Comparison of ENCODE assay signal across 19 cellular contexts in genomic region chr6:125101656-125102055, GRCh38. TPM values are rescaled to one million over a fixed set of nuclear protein-coding genes. Genes with fewer than 3 reads are reported as not detected.
DNase-seq lines count a peak whose midpoint lies in the region; ATAC-seq and TF ChIP-seq lines count a peak whose summit lies in the region.
"Had no signal": no experiment of that assay in that cellular context is flagged by ENCODE, and none has a peak within 500 bp of the region (broad histone marks: within the 10 kb centered on the region; RNA-seq: fewer than 3 reads in every experiment).

No MANE protein-coding gene starts in this region.

- peak overlapping the region; percentile 70 for H3K27ac ChIP-seq in mammary epithelial cell (ENCODE audit: insufficient read depth, low read depth, low read length)
- H3K27ac ChIP-seq in mesenchymal stem cell (ENCODE audit: low read length, poor library complexity, severe bottlenecking) = peak overlapping the region; percentile 83
- peak overlapping the region; percentile 85 to 89 for H3K27ac ChIP-seq in thoracic aorta

- H2BK5ac ChIP-seq in mesenchymal stem cell (ENCODE audit: low read depth, low read length, poor library complexity, severe bottlenecking) = no peak overlapping the region

- CTCF ChIA-PET in mammary epithelial cell (lab: Charles Lee; ENCODE audit: low non-redundant PET) = no interaction called here

- no peaks in the 10 kb centered on the region for H3K79me2 ChIP-seq in mammary epithelial cell (ENCODE audit: insufficient read depth, low read length)

- no peak overlapping the region for H3K4me3 Mint-ChIP-seq in natural killer cell treated with Interleukin-12 subunit alpha and Interleukin-12 subunit beta and Interleukin-15 and Interleukin-18, amount 100 ng/mL, for 72 hours
- H3K4me3 Mint-ChIP-seq: activated CD8-positive, alpha-beta T cell treated with anti-CD3 and anti-CD28 coated beads for 36 hours; activated T-cell treated with anti-CD3 and anti-CD28 coated beads, Interleukin-2, amount 50 U/mL, for 72 hours; memory B cell had no signal

- no peak overlapping the region for H2BK15ac ChIP-seq in mesenchymal stem cell (ENCODE audit: low read depth, poor library complexity, severe bottlenecking)

- TF ChIP-seq CTCF in mammary epithelial cell (conservative IDR thresholded peaks at IDR 0.05 in 1 of 2, IDR thresholded peaks at IDR 0.05 in 1 of 2; ENCODE audit: extremely low read depth in 1 of 2, insufficient read depth in 1 of 2, low read depth in 1 of 2, low read length in 2 of 2) (no peak), thoracic aorta (IDR thresholded peaks at IDR 0.05) (no peak)

- H3K23ac ChIP-seq in mesenchymal stem cell (ENCODE audit: low read length in 2 of 2) = no peak overlapping the region

- 81% methylated on average over 2 of the region's 2 CpGs for WGBS in mammary epithelial cell (ENCODE audit: low coverage, missing lambda C conversion rate)
- 80% methylated on average over 2 of the region's 2 CpGs for WGBS in mesenchymal stem cell

- H2BK120ac ChIP-seq in mesenchymal stem cell (ENCODE audit: low read depth, low read length) = peak overlapping the region; percentile 57

- peak overlapping the region; percentile 24 to 79 for H2BK12ac ChIP-seq in mesenchymal stem cell (ENCODE audit: low read length in 2 of 2)

- H2AFZ ChIP-seq in mammary epithelial cell (ENCODE audit: low read depth, low read length) (peak overlapping the region; percentile 66), mesenchymal stem cell (ENCODE audit: low read depth, low read length) (no peak overlapping the region)

- no peak overlapping the region for H4K8ac ChIP-seq in mesenchymal stem cell (ENCODE audit: low read length)

- no peak overlapping the region for H3K4me2 ChIP-seq in mammary epithelial cell (ENCODE audit: insufficient read depth, low read depth, low read length)
- H3K4me2 ChIP-seq in mesenchymal stem cell (ENCODE audit: low read length, poor library complexity, severe bottlenecking) = no peak overlapping the region

- no peaks in the 10 kb centered on the region for H3K79me1 ChIP-seq in mesenchymal stem cell (replicated peaks; ENCODE audit: low read length, poor library complexity, severe bottlenecking)

- H4K20me1 ChIP-seq in mammary epithelial cell (ENCODE audit: insufficient read depth, low read length) = no peaks in the 10 kb centered on the region

- no TSS peak for BruUV-seq in mammary epithelial cell (replicated peaks; lab: Mats Ljungman, UMichigan)

- intact Hi-C loops in mammary epithelial cell (cut with micrococcal nuclease) = loop anchor here (10.0 kb wide), 1 partner anchor 877 kb away; no protein-coding TSS in a partner anchor

- H3K27me3 ChIP-seq in mammary epithelial cell (ENCODE audit: insufficient read depth, low read length) (no peaks in the 10 kb centered on the region), mesenchymal stem cell (ENCODE audit: control insufficient read depth in 1 of 2, insufficient read depth in 1 of 2, low read length in 2 of 2) (no peaks in the 10 kb centered on the region), thoracic aorta (replicated peaks; ENCODE audit: insufficient read depth) (no peaks in the 10 kb centered on the region)

- ATAC-seq in thoracic aorta (ENCODE audit: insufficient number of reproducible peaks, low FRiP score, low read depth) = no peak
- ATAC-seq in natural killer cell treated with Interleukin-12 subunit alpha and Interleukin-12 subunit beta and Interleukin-15 and Interleukin-18, amount 100 ng/mL, for 72 hours = no peak
- ATAC-seq: activated CD8-positive, alpha-beta T cell treated with anti-CD3 and anti-CD28 coated beads for 36 hours; activated T-cell treated with anti-CD3 and anti-CD28 coated beads, Interleukin-2, amount 50 U/mL, for 72 hours had no signal

- H3K4me3 ChIP-seq in mammary epithelial cell (replicated peaks in 1 of 3; ENCODE audit: insufficient read depth in 1 of 3, low read depth in 2 of 3, low read length in 3 of 3) (no peak overlapping the region), mesenchymal stem cell (ENCODE audit: insufficient read depth in 1 of 2, low read depth in 1 of 2, low read length in 2 of 2) (no peak overlapping the region), thoracic aorta (no peak overlapping the region)
- H3K4me3 ChIP-seq: HAP-1 had no signal

- H2AK5ac ChIP-seq in mesenchymal stem cell (ENCODE audit: low read length, severe bottlenecking) = peak overlapping the region; percentile 57

- H3K14ac ChIP-seq in mesenchymal stem cell (ENCODE audit: low read length in 2 of 2) = no peak overlapping the region

- no peaks in the 10 kb centered on the region for H3K4me1 Mint-ChIP-seq in natural killer cell treated with Interleukin-12 subunit alpha and Interleukin-12 subunit beta and Interleukin-15 and Interleukin-18, amount 100 ng/mL, for 72 hours (ENCODE audit: low read depth in 2 of 2)
- H3K4me1 Mint-ChIP-seq: memory B cell had no signal

- H3K36me3 Mint-ChIP-seq in natural killer cell treated with Interleukin-12 subunit alpha and Interleukin-12 subunit beta and Interleukin-15 and Interleukin-18, amount 100 ng/mL, for 72 hours = no peaks in the 10 kb centered on the region
- H3K36me3 Mint-ChIP-seq: memory B cell had no signal

- H3K27me3 Mint-ChIP-seq in natural killer cell treated with Interleukin-12 subunit alpha and Interleukin-12 subunit beta and Interleukin-15 and Interleukin-18, amount 100 ng/mL, for 72 hours = peaks cover 4 to 18% of the 10 kb centered on the region in 2 donors

- H3K36me3 ChIP-seq in mammary epithelial cell (ENCODE audit: insufficient read depth, low read length) (no peaks in the 10 kb centered on the region), mesenchymal stem cell (ENCODE audit: control insufficient read depth in 1 of 2, insufficient read depth in 2 of 2, low read depth in 1 of 2, low read length in 2 of 2) (no peaks in the 10 kb centered on the region), thoracic aorta (no peaks in the 10 kb centered on the region)
- H3K36me3 ChIP-seq: HAP-1 had no signal

- peak overlapping the region in 1 of 2 experiments; percentile 82 for H3K18ac ChIP-seq in mesenchymal stem cell (ENCODE audit: low read depth in 1 of 2, low read length in 2 of 2)

- dilution Hi-C loops in mammary epithelial cell (cut with HindIII; ENCODE audit: low sequenced_read_pairs) = loop anchor here (25.0 kb wide), 1 partner anchor 139 kb away; the partner anchor contains the start of gene RNF217

- H3K27ac Mint-ChIP-seq in natural killer cell treated with Interleukin-12 subunit alpha and Interleukin-12 subunit beta and Interleukin-15 and Interleukin-18, amount 100 ng/mL, for 72 hours = no peak overlapping the region
- H3K27ac Mint-ChIP-seq: activated CD8-positive, alpha-beta T cell treated with anti-CD3 and anti-CD28 coated beads for 36 hours; activated T-cell treated with anti-CD3 and anti-CD28 coated beads, Interleukin-2, amount 50 U/mL, for 72 hours; memory B cell had no signal

- H3K9ac ChIP-seq in mammary epithelial cell (ENCODE audit: insufficient read depth, low read length) = no peak overlapping the region
- H3K9ac ChIP-seq in mesenchymal stem cell (ENCODE audit: low read length) = no peak overlapping the region

- H3K4me1 ChIP-seq in mammary epithelial cell (ENCODE audit: insufficient read depth, low read length) (peaks cover 52% of the 10 kb centered on the region), mesenchymal stem cell (ENCODE audit: control insufficient read depth, insufficient read depth, low read depth, low read length) (peaks cover 3% of the 10 kb centered on the region), thoracic aorta (ENCODE audit: control insufficient read depth in 1 of 2, low read depth in 2 of 2) (peaks cover 23 to 61% of the 10 kb centered on the region in 2 donors)

- DNase-seq in M059J (ENCODE audit: low read depth) (peak; percentile 50), mammary epithelial cell (no peak), mesenchymal stem cell (peak; percentile 19), thoracic aorta (ENCODE audit: low spot score) (no peak), SKM-1 (lab: John Stamatoyannopoulos, UW; ENCODE audit: unreplicated experiment) (no peak), DMS 273 (lab: John Stamatoyannopoulos, UW; ENCODE audit: unreplicated experiment) (no peak), SW480 (ENCODE audit: low spot score) (no peak)
- no peak for DNase-seq in natural killer cell treated with Interleukin-12 subunit alpha and Interleukin-12 subunit beta and Interleukin-15 and Interleukin-18, amount 100 ng/mL, for 72 hours (ENCODE audit: low spot score)
- DNase-seq: activated CD8-positive, alpha-beta T cell treated with anti-CD3 and anti-CD28 coated beads for 36 hours; activated T-cell treated with anti-CD3 and anti-CD28 coated beads, Interleukin-2, amount 50 U/mL, for 72 hours; cerebellar nuclear complex; head of caudate nucleus; MV-4-11; NCI-H2029; NCI-H526 treated with DMSO at 0.1 percent for 48 hours; stimulated activated CD4-positive, alpha-beta T cell treated with anti-CD3 and anti-CD28 coated beads, Interleukin-4, amount 100 ng/mL, for 24 hours; stimulated activated CD8-positive, alpha-beta memory T cell treated with anti-CD3 and anti-CD28 coated beads, Interleukin-4, amount 100 ng/mL, for 48 hours had no signal

- in situ Hi-C loops in mammary epithelial cell (cut with MboI; ENCODE audit: low sequenced_read_pairs in 2 of 2) = no loop called here

- peak overlapping the region in 1 of 2 experiments; percentile 40 for H3K4ac ChIP-seq in mesenchymal stem cell (ENCODE audit: low read depth in 1 of 2, low read length in 2 of 2)

- H4K91ac ChIP-seq in mesenchymal stem cell (ENCODE audit: low read length) = no peak overlapping the region

- no peaks in the 10 kb centered on the region for H3K9me3 Mint-ChIP-seq in natural killer cell treated with Interleukin-12 subunit alpha and Interleukin-12 subunit beta and Interleukin-15 and Interleukin-18, amount 100 ng/mL, for 72 hours
- H3K9me3 Mint-ChIP-seq: activated CD8-positive, alpha-beta T cell treated with anti-CD3 and anti-CD28 coated beads for 36 hours; activated T-cell treated with anti-CD3 and anti-CD28 coated beads, Interleukin-2, amount 50 U/mL, for 72 hours; memory B cell had no signal

- H3K9me3 ChIP-seq in mammary epithelial cell (replicated peaks; ENCODE audit: insufficient read depth, low read length) (no peaks in the 10 kb centered on the region), mesenchymal stem cell (ENCODE audit: control insufficient read depth, low read length) (no peaks in the 10 kb centered on the region), thoracic aorta (no peaks in the 10 kb centered on the region)
- H3K9me3 ChIP-seq: HAP-1 had no signal

RNA-seq across cellular contexts. Expression of gene TPD52L1, which starts 51.9 kb away (rescaled TPM):
- total RNA-seq in M059J (2014; rRNA removed; shearing (Covaris generic)) = 74.4 and 92.1 TPM in 2 replicates
- total RNA-seq in mammary epithelial cell (100 to 1,000 TPM; 115 to 269 TPM), thoracic aorta (10 to 100 TPM; 37.1 to 73.5 TPM)
- polyA plus RNA-seq in mammary epithelial cell = 171 TPM
- 86.8 TPM for polyA minus RNA-seq in mammary epithelial cell
- polyA plus RNA-seq in mesenchymal stem cell (2013, experiment 1 of 2) = 6.5 TPM
- polyA plus RNA-seq in mesenchymal stem cell (2013, experiment 2 of 2) = 5.5 TPM
- not detected for total RNA-seq in natural killer cell treated with Interleukin-12 subunit alpha and Interleukin-12 subunit beta and Interleukin-15 and Interleukin-18, amount 100 ng/mL, for 72 hours

Comparison
In these comparisons a context has a peak if more than half of its experiments do, and no peak if none do; other contexts are left out.
1. DNase-seq: peak in M059J (single experiment) and mesenchymal stem cell (single experiment); none in mammary epithelial cell (single experiment), thoracic aorta (single experiment), SKM-1 (single experiment), natural killer cell treated with Interleukin-12 subunit alpha and Interleukin-12 subunit beta and Interleukin-15 and Interleukin-18, amount 100 ng/mL, for 72 hours (single experiment), DMS 273 (single experiment) and SW480 (single experiment).
2. RNA of gene TPD52L1, which starts 51.9 kb away (total RNA-seq): 115 to 269 TPM in mammary epithelial cell, 74.4 to 92.1 TPM in M059J and 37.1 to 73.5 TPM in thoracic aorta; not detected in natural killer cell treated with Interleukin-12 subunit alpha and Interleukin-12 subunit beta and Interleukin-15 and Interleukin-18, amount 100 ng/mL, for 72 hours; every median in the first group is over 10 times any median in the second.
3. Peak in every context shown above with its lines, with median percentiles within 50 percentile points of each other: H3K27ac ChIP-seq.